8 cellular contexts compared by ENCODE assay signal in the genomic region with DNA sequence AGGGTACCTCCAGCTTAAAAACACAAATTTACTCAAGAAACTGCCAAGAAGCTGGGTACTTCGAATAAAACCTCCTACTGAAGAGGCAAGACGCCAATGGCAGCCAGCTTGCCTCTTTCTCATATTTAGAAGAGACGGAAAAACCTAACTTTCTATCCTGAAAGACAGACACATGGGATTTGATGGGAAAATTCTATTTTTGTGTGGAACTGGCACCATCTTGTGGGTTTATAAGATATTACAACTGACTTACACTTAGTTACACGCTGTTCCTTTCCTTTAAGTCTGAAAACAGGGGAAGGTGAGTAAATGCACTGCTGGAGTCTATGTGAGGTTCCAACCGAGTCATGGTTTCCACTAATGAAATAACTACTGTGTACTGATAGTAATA. TPM values are rescaled to one million over a fixed set of nuclear protein-coding genes. Genes with fewer than 3 reads are reported as not detected.
DNase-seq lines count a peak whose midpoint lies in the region; ATAC-seq, FAIRE-seq and TF ChIP-seq lines count a peak whose summit lies in the region.

No MANE protein-coding gene starts in this region.

- no peak for TF ChIP-seq POLR2A in right lobe of liver (IDR thresholded peaks at IDR 0.05)

- 18% methylated on average over 5 of the region's 5 CpGs for WGBS in right lobe of liver (ENCODE audit: insufficient coverage, low coverage, low lambda C conversion rate, missing lambda C conversion rate)

- H3K36me3 ChIP-seq in right lobe of liver: peaks cover 0 to 27% (median 3%) of the 10 kb centered on the region in 4 donors

- FAIRE-seq in G401.6 (lab: Jason Lieb, UNC): peak; percentile 93

- H3K4me3 ChIP-seq in right lobe of liver: no peak overlapping the region

- ATAC-seq in right lobe of liver (peak; percentile 77 to 91 (median 78)), HG03175 (IDR thresholded peaks at IDR 0.05; ENCODE audit: unreplicated experiment) (no peak), HG03039 (IDR thresholded peaks at IDR 0.05; ENCODE audit: unreplicated experiment) (no peak), GM18870 (IDR thresholded peaks at IDR 0.05; ENCODE audit: unreplicated experiment) (no peak)

- intact Hi-C loops in right lobe of liver (cut with DNase I): no loop called here

- no peaks in the 10 kb centered on the region for H3K27me3 ChIP-seq in right lobe of liver

- peak; percentile 59 to 69 (median 64) for TF ChIP-seq CTCF in right lobe of liver (IDR thresholded peaks at IDR 0.05)

- H3K4me1 ChIP-seq in right lobe of liver: peaks cover 0 to 21% (median 5%) of the 10 kb centered on the region in 4 donors

- DNase-seq in NCI-H1105 (lab: John Stamatoyannopoulos, UW): peak; percentile 27
- peak; percentile 62 for DNase-seq in cerebellar cortex (ENCODE audit: low spot score)
- DNase-seq in right lobe of liver: no peak
- no peak for DNase-seq in DMS153 (lab: John Stamatoyannopoulos, UW)

- no peaks in the 10 kb centered on the region for H3K9me3 ChIP-seq in right lobe of liver

- H3K27ac ChIP-seq in right lobe of liver: peak overlapping the region in 1 of 3 donors; percentile 6

RNA-seq across cellular contexts. Expression of gene ZNF18, which starts 10.3 kb away (rescaled TPM):
- total RNA-seq in right lobe of liver: 1 to 10 TPM; 3.7 to 7.0 (median 4.2) TPM

RNA-seq across cellular contexts. Expression of gene MAP2K4, which starts 33.7 kb away (rescaled TPM):
- 10 to 100 TPM; 14.9 to 23.7 (median 18.7) TPM for total RNA-seq in right lobe of liver

Comparison
In these comparisons a context has a peak if more than half of its experiments do, and no peak if none do; other contexts are left out.
1. DNase-seq: peak in NCI-H1105 (single experiment) and cerebellar cortex (single experiment); none in right lobe of liver (0 of 3) and DMS153 (single experiment).
2. ATAC-seq: peak in right lobe of liver (4 of 4); none in HG03175 (single experiment), HG03039 (single experiment) and GM18870 (single experiment).